ENCODE assay signal across 1 cellular context in genomic region chr20:3173582-3174441, GRCh38.
TF ChIP-seq lines count a peak whose summit lies in the region.

No MANE protein-coding gene starts in this region.

TF ChIP-seq in K562, 482 proteins besides CTCF, POLR2A, EP300 and RAD21 (continued from another document):
- peak; percentile 62 for TF ChIP-seq PRDM10 (IDR thresholded peaks at IDR 0.05; ENCODE audit: partially characterized antibody)
- TF ChIP-seq MAZ (CRISPR knock-in tag; conservative IDR thresholded peaks at IDR 0.05 in 1 of 2, IDR thresholded peaks at IDR 0.05 in 1 of 2), result no peak; a peak in 2 of 4 replicates
- TF ChIP-seq, protein P1, sequence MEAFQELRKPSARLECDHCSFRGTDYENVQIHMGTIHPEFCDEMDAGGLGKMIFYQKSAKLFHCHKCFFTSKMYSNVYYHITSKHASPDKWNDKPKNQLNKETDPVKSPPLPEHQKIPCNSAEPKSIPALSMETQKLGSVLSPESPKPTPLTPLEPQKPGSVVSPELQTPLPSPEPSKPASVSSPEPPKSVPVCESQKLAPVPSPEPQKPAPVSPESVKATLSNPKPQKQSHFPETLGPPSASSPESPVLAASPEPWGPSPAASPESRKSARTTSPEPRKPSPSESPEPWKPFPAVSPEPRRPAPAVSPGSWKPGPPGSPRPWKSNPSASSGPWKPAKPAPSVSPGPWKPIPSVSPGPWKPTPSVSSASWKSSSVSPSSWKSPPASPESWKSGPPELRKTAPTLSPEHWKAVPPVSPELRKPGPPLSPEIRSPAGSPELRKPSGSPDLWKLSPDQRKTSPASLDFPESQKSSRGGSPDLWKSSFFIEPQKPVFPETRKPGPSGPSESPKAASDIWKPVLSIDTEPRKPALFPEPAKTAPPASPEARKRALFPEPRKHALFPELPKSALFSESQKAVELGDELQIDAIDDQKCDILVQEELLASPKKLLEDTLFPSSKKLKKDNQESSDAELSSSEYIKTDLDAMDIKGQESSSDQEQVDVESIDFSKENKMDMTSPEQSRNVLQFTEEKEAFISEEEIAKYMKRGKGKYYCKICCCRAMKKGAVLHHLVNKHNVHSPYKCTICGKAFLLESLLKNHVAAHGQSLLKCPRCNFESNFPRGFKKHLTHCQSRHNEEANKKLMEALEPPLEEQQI (IDR thresholded peaks at IDR 0.05), result no peak
- TF ChIP-seq ZKSCAN8 (CRISPR knock-in tag; IDR thresholded peaks at IDR 0.05), result no peak
- TF ChIP-seq, protein P2, sequence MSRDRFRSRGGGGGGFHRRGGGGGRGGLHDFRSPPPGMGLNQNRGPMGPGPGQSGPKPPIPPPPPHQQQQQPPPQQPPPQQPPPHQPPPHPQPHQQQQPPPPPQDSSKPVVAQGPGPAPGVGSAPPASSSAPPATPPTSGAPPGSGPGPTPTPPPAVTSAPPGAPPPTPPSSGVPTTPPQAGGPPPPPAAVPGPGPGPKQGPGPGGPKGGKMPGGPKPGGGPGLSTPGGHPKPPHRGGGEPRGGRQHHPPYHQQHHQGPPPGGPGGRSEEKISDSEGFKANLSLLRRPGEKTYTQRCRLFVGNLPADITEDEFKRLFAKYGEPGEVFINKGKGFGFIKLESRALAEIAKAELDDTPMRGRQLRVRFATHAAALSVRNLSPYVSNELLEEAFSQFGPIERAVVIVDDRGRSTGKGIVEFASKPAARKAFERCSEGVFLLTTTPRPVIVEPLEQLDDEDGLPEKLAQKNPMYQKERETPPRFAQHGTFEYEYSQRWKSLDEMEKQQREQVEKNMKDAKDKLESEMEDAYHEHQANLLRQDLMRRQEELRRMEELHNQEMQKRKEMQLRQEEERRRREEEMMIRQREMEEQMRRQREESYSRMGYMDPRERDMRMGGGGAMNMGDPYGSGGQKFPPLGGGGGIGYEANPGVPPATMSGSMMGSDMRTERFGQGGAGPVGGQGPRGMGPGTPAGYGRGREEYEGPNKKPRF (IDR thresholded peaks at IDR 0.05; ENCODE audit: low read depth, low read length), result no peak
- peak; percentile 69; the same call in 1 of the 2 replicates for TF ChIP-seq TOE1 (IDR thresholded peaks at IDR 0.05; ENCODE audit: borderline replicate concordance)
- TF ChIP-seq TOE1 (CRISPR knock-in tag; IDR thresholded peaks at IDR 0.05; ENCODE audit: borderline replicate concordance, low read depth), result 0 out of 2 replicates have a peak, but pooled peaks have one; percentile 0
- no peak for TF ChIP-seq CEBPB (tag; IDR thresholded peaks at IDR 0.05)
- no peak for TF ChIP-seq OTX1 (CRISPR knock-in tag; IDR thresholded peaks at IDR 0.05)
- TF ChIP-seq, protein P3, sequence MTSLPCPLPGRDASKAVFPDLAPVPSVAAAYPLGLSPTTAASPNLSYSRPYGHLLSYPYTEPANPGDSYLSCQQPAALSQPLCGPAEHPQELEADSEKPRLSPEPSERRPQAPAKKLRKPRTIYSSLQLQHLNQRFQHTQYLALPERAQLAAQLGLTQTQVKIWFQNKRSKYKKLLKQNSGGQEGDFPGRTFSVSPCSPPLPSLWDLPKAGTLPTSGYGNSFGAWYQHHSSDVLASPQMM (CRISPR knock-in tag; IDR thresholded peaks at IDR 0.05), result no peak
- TF ChIP-seq, protein P4, sequence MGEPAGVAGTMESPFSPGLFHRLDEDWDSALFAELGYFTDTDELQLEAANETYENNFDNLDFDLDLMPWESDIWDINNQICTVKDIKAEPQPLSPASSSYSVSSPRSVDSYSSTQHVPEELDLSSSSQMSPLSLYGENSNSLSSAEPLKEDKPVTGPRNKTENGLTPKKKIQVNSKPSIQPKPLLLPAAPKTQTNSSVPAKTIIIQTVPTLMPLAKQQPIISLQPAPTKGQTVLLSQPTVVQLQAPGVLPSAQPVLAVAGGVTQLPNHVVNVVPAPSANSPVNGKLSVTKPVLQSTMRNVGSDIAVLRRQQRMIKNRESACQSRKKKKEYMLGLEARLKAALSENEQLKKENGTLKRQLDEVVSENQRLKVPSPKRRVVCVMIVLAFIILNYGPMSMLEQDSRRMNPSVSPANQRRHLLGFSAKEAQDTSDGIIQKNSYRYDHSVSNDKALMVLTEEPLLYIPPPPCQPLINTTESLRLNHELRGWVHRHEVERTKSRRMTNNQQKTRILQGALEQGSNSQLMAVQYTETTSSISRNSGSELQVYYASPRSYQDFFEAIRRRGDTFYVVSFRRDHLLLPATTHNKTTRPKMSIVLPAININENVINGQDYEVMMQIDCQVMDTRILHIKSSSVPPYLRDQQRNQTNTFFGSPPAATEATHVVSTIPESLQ (CRISPR knock-in tag; IDR thresholded peaks at IDR 0.05), result no peak
- no peak for TF ChIP-seq KHSRP (IDR thresholded peaks at IDR 0.05)
- TF ChIP-seq USF1 (CRISPR knock-in tag; IDR thresholded peaks at IDR 0.05), result 0 out of 2 replicates have a peak, but pooled peaks have one; percentile 6
- TF ChIP-seq SMARCA4 (IDR thresholded peaks at IDR 0.05), result no peak
- no peak for TF ChIP-seq PRPF4 (IDR thresholded peaks at IDR 0.05; ENCODE audit: insufficient read depth, low read depth, low read length, poor library complexity, severe bottlenecking)
- no peak for TF ChIP-seq RUNX1 (IDR thresholded peaks at IDR 0.05; ENCODE audit: low read depth)
- no peak for TF ChIP-seq RBM34 (IDR thresholded peaks at IDR 0.05; ENCODE audit: borderline replicate concordance, insufficient read depth, low read length)
- TF ChIP-seq RCOR1 (IDR thresholded peaks at IDR 0.05; ENCODE audit: borderline replicate concordance in 1 of 2, low read depth in 2 of 2, low read length in 2 of 2), result 0 out of 4 replicates have a peak, but pooled peaks of 1 of the 2 experiments have one; percentile 44
